Comparison of ENCODE assay signal across 8 cellular contexts in genomic region chr16:30567160-30567990, GRCh38. TPM values are rescaled to one million over a fixed set of nuclear protein-coding genes. Genes with fewer than 3 reads are reported as not detected.
DNase-seq lines count a peak whose midpoint lies in the region; ATAC-seq and TF ChIP-seq lines count a peak whose summit lies in the region.

No MANE protein-coding gene starts in this region.

- no peak for TF ChIP-seq EP300 in transverse colon (IDR thresholded peaks at IDR 0.05; ENCODE audit: low read depth)

- H3K36me3 ChIP-seq in transverse colon, result no peaks in the 10 kb centered on the region
- peaks cover 0 to 3% of the 10 kb centered on the region in 2 donors for H3K36me3 ChIP-seq in ascending aorta

- H3K9me3 ChIP-seq in transverse colon (no peaks in the 10 kb centered on the region), ascending aorta (no peaks in the 10 kb centered on the region)

- in situ Hi-C loops in transverse colon (cut with MboI; ENCODE audit: low pct_ligation_motif_present in 1 of 4, low pct_unique_long_range_greater_than_20kb in 1 of 4, low sequenced_read_pairs in 3 of 4), result loop anchor here in 1 of 4 donors (25.0 kb wide), 1 partner anchor 130 kb away; the partner anchor contains the start of genes DCTPP1 and SEPHS2

- no peak overlapping the region for H3K4me3 Mint-ChIP-seq in memory B cell
- no peak overlapping the region for H3K4me3 Mint-ChIP-seq in nephron progenitor cell

- no peaks in the 10 kb centered on the region for H3K9me3 Mint-ChIP-seq in memory B cell
- no peaks in the 10 kb centered on the region for H3K9me3 Mint-ChIP-seq in nephron progenitor cell

- TF ChIP-seq POLR2A in transverse colon (IDR thresholded peaks at IDR 0.05), result no peak

- H3K27me3 Mint-ChIP-seq in memory B cell (no peaks in the 10 kb centered on the region), nephron progenitor cell (ENCODE audit: low read depth, poor library complexity) (peaks cover 13% of the 10 kb centered on the region)

- H3K4me1 ChIP-seq in transverse colon (peaks cover 8 to 28% (median 20%) of the 10 kb centered on the region in 4 donors), ascending aorta (peaks cover 9 to 17% of the 10 kb centered on the region in 2 donors)

- H3K36me3 Mint-ChIP-seq in memory B cell, result no peaks in the 10 kb centered on the region
- no peaks in the 10 kb centered on the region for H3K36me3 Mint-ChIP-seq in nephron progenitor cell (ENCODE audit: low read depth)

- peak overlapping the region; percentile 29 to 69 (median 38) for H3K27ac ChIP-seq in transverse colon
- no peak overlapping the region for H3K27ac ChIP-seq in ascending aorta

- ATAC-seq in memory B cell (ENCODE audit: low read depth), result no peak

- intact Hi-C loops in transverse colon (cut with DNase I; ENCODE audit: low total_unique reads) (no loop called here), ascending aorta (cut with DNase I) (no loop called here)

- H3K27me3 ChIP-seq in transverse colon, result no peaks in the 10 kb centered on the region
- H3K27me3 ChIP-seq in ascending aorta, result no peaks in the 10 kb centered on the region

- peak; percentile 90 for DNase-seq in activated effector memory CD4-positive, alpha-beta T cell treated with anti-CD3 and anti-CD28 coated beads, Interleukin-2, amount 50 U/mL, for 16 hours
- no peak for DNase-seq in activated effector memory CD4-positive, alpha-beta T cell treated with Interleukin-2 at 50 U/mL for 16 hours
- DNase-seq in activated T-cell treated with anti-CD3 and anti-CD28 coated beads, Interleukin-2, amount 50 U/mL, for 48 hours, result peak; percentile 71 to 79
- DNase-seq in memory B cell (ENCODE audit: low spot score in 2 of 2) (no peak), transverse colon (no peak), nephron progenitor cell (no peak), ascending aorta (ENCODE audit: low spot score in 2 of 2) (no peak), NCI-H526 treated with DMSO at 0.1 percent for 48 hours (lab: John Stamatoyannopoulos, UW) (no peak)

- H3K27ac Mint-ChIP-seq in memory B cell (peak overlapping the region; percentile 91), nephron progenitor cell (no peak overlapping the region)

- 68 to 76% methylated on average over 5 to 14 of the region's 14 CpGs for WGBS in transverse colon (ENCODE audit: low coverage in 1 of 2), 2 donors

- H3K4me1 Mint-ChIP-seq in memory B cell (peaks cover 22% of the 10 kb centered on the region), nephron progenitor cell (peaks cover 35% of the 10 kb centered on the region)

- H3K4me3 ChIP-seq in transverse colon (no peak overlapping the region), ascending aorta (no peak overlapping the region)

- no peak for TF ChIP-seq CTCF in transverse colon (IDR thresholded peaks at IDR 0.05)
- TF ChIP-seq CTCF in nephron progenitor cell (IDR thresholded peaks at IDR 0.05), result no peak
- no peak for TF ChIP-seq CTCF in ascending aorta (IDR thresholded peaks at IDR 0.05)

RNA-seq across cellular contexts. Expression of gene ZNF688, which starts 4.1 kb away (rescaled TPM):
- total RNA-seq in transverse colon, result 10 to 100 TPM; 22.9 to 64.3 (median 43.5) TPM
- 11.3 TPM for total RNA-seq in ascending aorta

RNA-seq across cellular contexts. Expression of gene ZNF764, which starts 9.2 kb away (rescaled TPM):
- 10 to 100 TPM; 17.9 to 48.0 (median 23.2) TPM for total RNA-seq in transverse colon
- total RNA-seq in ascending aorta, result 10.9 TPM

RNA-seq across cellular contexts. Expression of gene ZNF785, which starts 18.1 kb away (rescaled TPM):
- total RNA-seq in transverse colon (100 to 1,000 TPM in 1 of 4 donors, 10 to 100 TPM in 3; 17.2 to 131 (median 20.5) TPM), ascending aorta (12.1 TPM)

RNA-seq across cellular contexts. Expression of gene ZNF747, which starts 32.7 kb away (rescaled TPM):
- total RNA-seq in transverse colon (10 to 100 TPM; 16.0 to 25.7 (median 16.8) TPM), ascending aorta (19.6 TPM)

RNA-seq across cellular contexts. Expression of gene ZNF768, which starts 41.0 kb away (rescaled TPM):
- total RNA-seq in transverse colon (100 to 1,000 TPM in 1 of 4 donors, 10 to 100 TPM in 3; 54.7 to 116 (median 74.9) TPM), ascending aorta (18.9 TPM)

Comparison
In these comparisons a context has a peak if more than half of its experiments do, and no peak if none do; other contexts are left out.
1. DNase-seq: peak in activated effector memory CD4-positive, alpha-beta T cell treated with anti-CD3 and anti-CD28 coated beads, Interleukin-2, amount 50 U/mL, for 16 hours (single experiment) and activated T-cell treated with anti-CD3 and anti-CD28 coated beads, Interleukin-2, amount 50 U/mL, for 48 hours (2 of 2); none in activated effector memory CD4-positive, alpha-beta T cell treated with Interleukin-2 at 50 U/mL for 16 hours (single experiment), memory B cell (0 of 2), transverse colon (single experiment), nephron progenitor cell (single experiment), ascending aorta (0 of 2) and NCI-H526 treated with DMSO at 0.1 percent for 48 hours (single experiment).
2. H3K27ac ChIP-seq: peak in transverse colon (4 of 4); none in ascending aorta (0 of 2).